In genomic region chr13:44257806-44258205, GRCh38 we compare ENCODE assay signal across 16 cellular contexts.
DNase-seq lines count a peak whose midpoint lies in the region; ATAC-seq, FAIRE-seq and TF ChIP-seq lines count a peak whose summit lies in the region.
"Had no signal": no experiment of that assay in that cellular context is flagged by ENCODE, and none has a peak within 500 bp of the region (broad histone marks: within the 10 kb centered on the region; RNA-seq: fewer than 3 reads in every experiment).

No MANE protein-coding gene starts in this region.

- TF ChIP-seq EP300 in K562 (IDR thresholded peaks at IDR 0.05; ENCODE audit: low read length), result no peak

- H2BK15ac ChIP-seq in mesenchymal stem cell (ENCODE audit: low read depth, poor library complexity, severe bottlenecking), result no peak overlapping the region

- H3K4me1 ChIP-seq in K562 (replicated peaks in 1 of 2; ENCODE audit: control insufficient read depth in 2 of 2, insufficient read depth in 2 of 2, low read length in 2 of 2) (peaks cover 0 to 21% of the 10 kb centered on the region in 2 experiments; a peak in 4 of 5 replicates), mesenchymal stem cell (ENCODE audit: control insufficient read depth, insufficient read depth, low read depth, low read length) (peaks cover 2% of the 10 kb centered on the region), left lung (peaks cover 0 to 21% of the 10 kb centered on the region in 2 donors)

- no peak for TF ChIP-seq RAD21 in K562 (CRISPR knock-in tag; conservative IDR thresholded peaks at IDR 0.05 in 1 of 2, IDR thresholded peaks at IDR 0.05 in 1 of 2)

- H3K27ac Mint-ChIP-seq in HFFc6, result no peak overlapping the region
- H3K27ac Mint-ChIP-seq: H9 had no signal

- TF ChIP-seq POLR2A in K562 (conservative IDR thresholded peaks at IDR 0.05) (no peak), erythroblast (IDR thresholded peaks at IDR 0.05; ENCODE audit: low read length) (no peak)

- no peak overlapping the region for H4K8ac ChIP-seq in mesenchymal stem cell (ENCODE audit: low read length)

- no peak overlapping the region for H3K27ac ChIP-seq in K562 (ENCODE audit: extremely low read depth, low read depth, low read length)
- H3K27ac ChIP-seq in mesenchymal stem cell (ENCODE audit: low read length, poor library complexity, severe bottlenecking), result no peak overlapping the region
- no peak overlapping the region for H3K27ac ChIP-seq in left lung

- FAIRE-seq in K562 (lab: Jason Lieb, UNC), result no peak
- FAIRE-seq: A549, GM18507, HepG2, HTR-8/SVneo had no signal

- no peak overlapping the region for H3K4ac ChIP-seq in mesenchymal stem cell (ENCODE audit: low read depth in 1 of 2, low read length in 2 of 2)

- no peaks in the 10 kb centered on the region for H3K79me2 ChIP-seq in K562 (ENCODE audit: control insufficient read depth, insufficient read depth, low read length)

- H3K4me3 Mint-ChIP-seq in HFFc6, result no peak overlapping the region
- H3K4me3 Mint-ChIP-seq: CD8-positive, alpha-beta memory T cell; H9 had no signal

- H3K79me1 ChIP-seq in mesenchymal stem cell (replicated peaks; ENCODE audit: low read length, poor library complexity, severe bottlenecking), result no peaks in the 10 kb centered on the region

- no peaks in the 10 kb centered on the region for H4K20me1 ChIP-seq in K562 (replicated peaks; ENCODE audit: control insufficient read depth, insufficient read depth, low read length)

- no peak overlapping the region for H4K91ac ChIP-seq in mesenchymal stem cell (ENCODE audit: low read length)

- no peaks in the 10 kb centered on the region for H3K9me3 Mint-ChIP-seq in HFFc6
- H3K9me3 Mint-ChIP-seq: CD8-positive, alpha-beta memory T cell; H9 had no signal

- H3K27me3 Mint-ChIP-seq in HFFc6 (ENCODE audit: insufficient read depth), result peaks cover 2% of the 10 kb centered on the region

- no peak overlapping the region for H2BK12ac ChIP-seq in mesenchymal stem cell (ENCODE audit: low read length in 2 of 2)

- intact Hi-C loops in K562 (cut with micrococcal nuclease), result loop anchor here (5.0 kb wide), 1 partner anchor 179 kb away; no protein-coding TSS in a partner anchor
- intact Hi-C loops in left lung (cut with DNase I), result no loop called here

- H2BK5ac ChIP-seq in mesenchymal stem cell (ENCODE audit: low read depth, low read length, poor library complexity, severe bottlenecking), result no peak overlapping the region

- no peak overlapping the region for H2BK120ac ChIP-seq in mesenchymal stem cell (ENCODE audit: low read depth, low read length)

- no peak overlapping the region for H3K14ac ChIP-seq in mesenchymal stem cell (ENCODE audit: low read length in 2 of 2)

- peaks cover 26% of the 10 kb centered on the region for H3K4me1 Mint-ChIP-seq in HFFc6 (ENCODE audit: low read depth)

- no peak for TF ChIP-seq CTCF in HFFc6 (IDR thresholded peaks at IDR 0.05)
- TF ChIP-seq CTCF in K562 (IDR thresholded peaks at IDR 0.05 in 2 of 3, conservative IDR thresholded peaks at IDR 0.05 in 1 of 3; ENCODE audit: insufficient read depth in 2 of 3, low read depth in 1 of 3, low read length in 3 of 3), result no peak
- TF ChIP-seq CTCF in left lung (IDR thresholded peaks at IDR 0.05), result no peak

- in situ Hi-C loops in K562 (cut with MboI), result no loop called here

- H2AK5ac ChIP-seq in mesenchymal stem cell (ENCODE audit: low read length, severe bottlenecking), result no peak overlapping the region

- H2AFZ ChIP-seq in K562 (ENCODE audit: low read depth, low read length), result no peak overlapping the region
- no peak overlapping the region for H2AFZ ChIP-seq in mesenchymal stem cell (ENCODE audit: low read depth, low read length)

- WGBS in K562 (ENCODE audit: insufficient coverage, low coverage, missing lambda C conversion rate), result 23% methylated on average over 3 of the region's 4 CpGs
- WGBS in mesenchymal stem cell, result 65% methylated on average over 4 of the region's 4 CpGs

- H3K27me3 ChIP-seq in K562 (ENCODE audit: control insufficient read depth in 2 of 2, insufficient read depth in 2 of 2, low read length in 2 of 2), result no peaks in the 10 kb centered on the region
- no peaks in the 10 kb centered on the region for H3K27me3 ChIP-seq in mesenchymal stem cell (ENCODE audit: control insufficient read depth in 1 of 2, insufficient read depth in 1 of 2, low read length in 2 of 2)
- no peaks in the 10 kb centered on the region for H3K27me3 ChIP-seq in left lung

- H3K23ac ChIP-seq in mesenchymal stem cell (ENCODE audit: low read length in 2 of 2), result no peak overlapping the region

- no peak overlapping the region for H3K4me3 ChIP-seq in K562
- H3K4me3 ChIP-seq in mesenchymal stem cell (ENCODE audit: insufficient read depth in 1 of 2, low read depth in 1 of 2, low read length in 2 of 2), result no peak overlapping the region
- H3K4me3 ChIP-seq in left lung, result no peak overlapping the region
- H3K4me3 ChIP-seq: A549 had no signal

- H3K36me3 ChIP-seq in K562 (ENCODE audit: control insufficient read depth, insufficient read depth, low read length), result no peaks in the 10 kb centered on the region
- H3K36me3 ChIP-seq in mesenchymal stem cell (ENCODE audit: control insufficient read depth in 1 of 2, insufficient read depth in 2 of 2, low read depth in 1 of 2, low read length in 2 of 2), result no peaks in the 10 kb centered on the region
- H3K36me3 ChIP-seq in left lung, result no peaks in the 10 kb centered on the region

- no peak overlapping the region for H3K9ac ChIP-seq in K562 (ENCODE audit: insufficient read depth in 1 of 2, low read depth in 2 of 2, low read length in 2 of 2)
- no peak overlapping the region for H3K9ac ChIP-seq in mesenchymal stem cell (ENCODE audit: low read length)

- POLR2A ChIA-PET in K562 (lab: Yijun Ruan, JAX), result no interaction called here

- BruUV-seq in K562 (replicated peaks; lab: Mats Ljungman, UMichigan), result no TSS peak

- DNase-seq in HFFc6 (peak; percentile 5), K562 (ENCODE audit: extremely low read depth in 1 of 4, low spot score in 3 of 4) (no peak), erythroblast (lab: John Stamatoyannopoulos, UW) (peak; percentile 5 to 55), mesenchymal stem cell (peak; percentile 47), left lung (no peak), iPS-NIHi11 (ENCODE audit: low spot score) (no peak), NCI-H510A treated with DMSO at 0.1 percent for 48 hours (lab: John Stamatoyannopoulos, UW) (no peak)
- DNase-seq: CD8-positive, alpha-beta memory T cell; DMS53; GOT3; H9 had no signal

- CTCF ChIA-PET in K562 (lab: Yijun Ruan, JAX; ENCODE audit: low intra/inter-chr PET ratio), result no interaction called here

- H3K18ac ChIP-seq in mesenchymal stem cell (ENCODE audit: low read depth in 1 of 2, low read length in 2 of 2), result no peak overlapping the region

- ATAC-seq in K562 (no peak), left lung (no peak), GM21447 (IDR thresholded peaks at IDR 0.05; ENCODE audit: unreplicated experiment) (no peak)
- ATAC-seq: A549, HepG2 had no signal

- no peaks in the 10 kb centered on the region for H3K9me3 ChIP-seq in K562 (replicated peaks; ENCODE audit: control insufficient read depth, insufficient read depth, low read depth, low read length)
- H3K9me3 ChIP-seq in mesenchymal stem cell (ENCODE audit: control insufficient read depth, low read length), result no peaks in the 10 kb centered on the region
- no peaks in the 10 kb centered on the region for H3K9me3 ChIP-seq in left lung
- H3K9me3 ChIP-seq: A549 had no signal

- no peaks in the 10 kb centered on the region for H3K9me1 ChIP-seq in K562 (ENCODE audit: control insufficient read depth, insufficient read depth, low read length)

- no peaks in the 10 kb centered on the region for H3K36me3 Mint-ChIP-seq in HFFc6 (ENCODE audit: low read depth)
- H3K36me3 Mint-ChIP-seq: CD8-positive, alpha-beta memory T cell had no signal

- H3K4me2 ChIP-seq in K562 (ENCODE audit: insufficient read depth, low read length) (no peak overlapping the region), mesenchymal stem cell (ENCODE audit: low read length, poor library complexity, severe bottlenecking) (no peak overlapping the region)
- H3K4me2 ChIP-seq: A549 had no signal

TF ChIP-seq in K562, 482 proteins besides CTCF, POLR2A, EP300 and RAD21:
- TF ChIP-seq DDX20 (tag; IDR thresholded peaks at IDR 0.05; ENCODE audit: low read depth) (no peak), TBP (optimal IDR thresholded peaks at IDR 0.05; ENCODE audit: low read depth, low read length) (no peak), XRCC4 (IDR thresholded peaks at IDR 0.05; ENCODE audit: extremely low read depth, insufficient read depth, insufficient read length) (no peak), NR2C2 (CRISPR knock-in tag; IDR thresholded peaks at IDR 0.05) (no peak), NR2C2 (tag; IDR thresholded peaks at IDR 0.05) (0 out of 2 replicates have a peak, but pooled peaks have one; percentile 5), FOSL1 (tag; conservative IDR thresholded peaks at IDR 0.05) (peak; percentile 52; the same call in 1 of the 2 replicates), MEIS2 (IDR thresholded peaks at IDR 0.05; ENCODE audit: partially characterized antibody) (peak; percentile 37), ATF3 (IDR thresholded peaks at IDR 0.05) (0 out of 2 replicates have a peak, but pooled peaks have one; percentile 16), ATF3 (CRISPR knock-in tag; conservative IDR thresholded peaks at IDR 0.05) (no peak), PTBP1 (IDR thresholded peaks at IDR 0.05; ENCODE audit: low read depth, low read length) (no peak)

Comparison
In these comparisons a context has a peak if more than half of its experiments do, and no peak if none do; other contexts are left out.
1. DNase-seq: peak in HFFc6 (single experiment), erythroblast (2 of 2) and mesenchymal stem cell (single experiment); none in K562 (0 of 4), left lung (0 of 2), iPS-NIHi11 (single experiment) and NCI-H510A treated with DMSO at 0.1 percent for 48 hours (single experiment).